ENCODE assay signal across 10 cellular contexts in the genomic region with DNA sequence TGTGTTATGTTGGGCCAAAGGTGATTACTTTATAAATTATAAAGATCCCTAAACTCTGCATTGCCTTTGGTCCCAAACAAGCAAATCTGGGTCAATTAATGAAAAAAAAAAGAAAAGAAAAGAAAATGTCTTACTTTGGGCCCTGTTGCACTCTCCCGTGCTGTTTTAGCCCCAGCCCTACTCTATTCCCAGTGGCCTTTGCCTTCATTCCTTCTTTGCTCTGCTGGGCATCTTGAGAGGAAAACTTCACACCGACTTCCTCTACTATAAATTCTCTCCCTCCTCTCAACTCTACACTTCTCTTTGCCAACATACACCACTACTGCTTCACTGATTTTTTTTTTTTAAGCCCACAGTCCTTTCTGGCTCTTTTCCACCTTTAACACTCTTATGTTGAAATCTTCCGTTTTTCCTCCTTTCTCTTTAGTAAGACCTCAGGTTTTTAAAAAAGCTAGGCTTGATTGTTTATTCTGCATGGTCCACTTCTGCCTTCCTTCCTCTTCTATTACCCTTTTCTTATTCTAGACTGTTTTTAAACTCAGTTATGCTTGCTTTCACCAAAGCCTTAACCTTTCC. TPM values are rescaled to one million over a fixed set of nuclear protein-coding genes. Genes with fewer than 3 reads are reported as not detected.
DNase-seq lines count a peak whose midpoint lies in the region; ATAC-seq and TF ChIP-seq lines count a peak whose summit lies in the region.
"Had no signal": no experiment of that assay in that cellular context is flagged by ENCODE, and none has a peak within 500 bp of the region (broad histone marks: within the 10 kb centered on the region; RNA-seq: fewer than 3 reads in every experiment).

No MANE protein-coding gene starts in this region.

- no peaks in the 10 kb centered on the region for H3K27me3 ChIP-seq in esophagus muscularis mucosa

- H3K27me3 Mint-ChIP-seq in T-helper 2 cell treated with Interferon-gamma antibody and Interleukin-4, amounts not matched to agents 5 μg/mL and 100 μg/mL, for 36 hours (ENCODE audit: low read depth) = no peaks in the 10 kb centered on the region
- no peaks in the 10 kb centered on the region for H3K27me3 Mint-ChIP-seq in stimulated activated naive CD8-positive, alpha-beta T cell treated with anti-CD3 and anti-CD28 coated beads, Interleukin-15, amount 100 ng/mL, for 72 hours

- no peaks in the 10 kb centered on the region for H3K36me3 ChIP-seq in SK-N-MC (ENCODE audit: insufficient read depth, low read length)
- H3K36me3 ChIP-seq in esophagus muscularis mucosa = peaks cover 6 to 18% (median 16%) of the 10 kb centered on the region in 4 donors

- peaks cover 11% of the 10 kb centered on the region for H3K36me3 Mint-ChIP-seq in T-helper 2 cell treated with Interferon-gamma antibody and Interleukin-4, amounts not matched to agents 5 μg/mL and 100 μg/mL, for 36 hours (ENCODE audit: low read depth)

- H3K27ac ChIP-seq in SK-N-MC (no peak overlapping the region), esophagus muscularis mucosa (replicated peaks in 1 of 4) (peak overlapping the region; percentile 86 to 92 (median 88))

- intact Hi-C loops in esophagus muscularis mucosa (cut with DNase I) = no loop called here

- TF ChIP-seq CTCF in esophagus muscularis mucosa (IDR thresholded peaks at IDR 0.05) = no peak

- TF ChIP-seq EP300 in esophagus muscularis mucosa (IDR thresholded peaks at IDR 0.05) = no peak

- H3K9me3 Mint-ChIP-seq in T-helper 2 cell treated with Interferon-gamma antibody and Interleukin-4, amounts not matched to agents 5 μg/mL and 100 μg/mL, for 36 hours = no peaks in the 10 kb centered on the region
- no peaks in the 10 kb centered on the region for H3K9me3 Mint-ChIP-seq in stimulated activated naive CD8-positive, alpha-beta T cell treated with anti-CD3 and anti-CD28 coated beads, Interleukin-15, amount 100 ng/mL, for 72 hours

- WGBS in esophagus muscularis mucosa = 51% methylated on average over 3 of the region's 3 CpGs

- H3K9ac ChIP-seq in SK-N-MC (ENCODE audit: insufficient read length) = no peak overlapping the region

- ATAC-seq in stimulated activated naive CD8-positive, alpha-beta T cell treated with anti-CD3 and anti-CD28 coated beads, Interleukin-15, amount 100 ng/mL, for 72 hours = no peak
- ATAC-seq in HG03432 (IDR thresholded peaks at IDR 0.05; ENCODE audit: unreplicated experiment) = no peak
- ATAC-seq: mucosa of descending colon had no signal

- H3K27ac Mint-ChIP-seq in T-helper 2 cell treated with Interferon-gamma antibody and Interleukin-4, amounts not matched to agents 5 μg/mL and 100 μg/mL, for 36 hours = peak overlapping the region; percentile 44
- peak overlapping the region in 1 of 2 donors; percentile 53 for H3K27ac Mint-ChIP-seq in stimulated activated naive CD8-positive, alpha-beta T cell treated with anti-CD3 and anti-CD28 coated beads, Interleukin-15, amount 100 ng/mL, for 72 hours

- H3K4me3 ChIP-seq in SK-N-MC = peak overlapping the region; percentile 86; the same call in 1 of the 2 replicates
- no peak overlapping the region for H3K4me3 ChIP-seq in esophagus muscularis mucosa
- H3K4me3 ChIP-seq: mucosa of descending colon had no signal

- H3K9me3 ChIP-seq in SK-N-MC (ENCODE audit: low read depth, low read length) (no peaks in the 10 kb centered on the region), esophagus muscularis mucosa (no peaks in the 10 kb centered on the region)
- H3K9me3 ChIP-seq: mucosa of descending colon had no signal

- peaks cover 31% of the 10 kb centered on the region for H3K4me1 Mint-ChIP-seq in T-helper 2 cell treated with Interferon-gamma antibody and Interleukin-4, amounts not matched to agents 5 μg/mL and 100 μg/mL, for 36 hours (ENCODE audit: low read depth)
- peaks cover 38% of the 10 kb centered on the region for H3K4me1 Mint-ChIP-seq in stimulated activated naive CD8-positive, alpha-beta T cell treated with anti-CD3 and anti-CD28 coated beads, Interleukin-15, amount 100 ng/mL, for 72 hours

- peaks cover 22 to 37% (median 36%) of the 10 kb centered on the region in 4 donors for H3K4me1 ChIP-seq in esophagus muscularis mucosa

- DNase-seq in T-helper 2 cell treated with Interferon-gamma antibody and Interleukin-4, amounts not matched to agents 5 μg/mL and 100 μg/mL, for 36 hours (ENCODE audit: low spot score) = no peak
- DNase-seq in T-helper 2 cell (no peak), SK-N-MC (ENCODE audit: low read depth, low spot score) (no peak), esophagus muscularis mucosa (ENCODE audit: extremely low spot score) (no peak), epidermal melanocyte (ENCODE audit: insufficient read length, low spot score) (no peak), DMS153 (lab: John Stamatoyannopoulos, UW) (no peak)
- DNase-seq in stimulated activated naive CD8-positive, alpha-beta T cell treated with anti-CD3 and anti-CD28 coated beads, Interleukin-15, amount 100 ng/mL, for 72 hours = no peak
- DNase-seq: mucosa of descending colon, NCI-H774 had no signal

- no peak for TF ChIP-seq POLR2A in esophagus muscularis mucosa (IDR thresholded peaks at IDR 0.05; ENCODE audit: low read depth)

- peak overlapping the region; percentile 72 for H3K4me3 Mint-ChIP-seq in T-helper 2 cell treated with Interferon-gamma antibody and Interleukin-4, amounts not matched to agents 5 μg/mL and 100 μg/mL, for 36 hours
- H3K4me3 Mint-ChIP-seq in stimulated activated naive CD8-positive, alpha-beta T cell treated with anti-CD3 and anti-CD28 coated beads, Interleukin-15, amount 100 ng/mL, for 72 hours = peak overlapping the region; percentile 15 to 65

RNA-seq across cellular contexts. Expression of gene MSMP, which starts 4.5 kb away (rescaled TPM):
- total RNA-seq in esophagus muscularis mucosa = 1 to 10 TPM in 1 of 4 donors, not detected in 3; 1.3 TPM

RNA-seq across cellular contexts. Expression of gene RGP1, which starts 9.5 kb away (rescaled TPM):
- 10 to 100 TPM; 22.0 to 31.8 (median 26.8) TPM for total RNA-seq in esophagus muscularis mucosa

RNA-seq across cellular contexts. Expression of gene GBA2, which starts 9.5 kb away (rescaled TPM):
- 10 to 100 TPM; 44.0 to 67.8 (median 55.5) TPM for total RNA-seq in esophagus muscularis mucosa

RNA-seq across cellular contexts. Expression of gene CREB3, which starts 26.1 kb away (rescaled TPM):
- 10 to 100 TPM; 65.6 to 97.3 (median 85.4) TPM for total RNA-seq in esophagus muscularis mucosa

RNA-seq across cellular contexts. Expression of gene TLN1, which starts 26.6 kb away (rescaled TPM):
- 1,000 to 10,000 TPM in 3 of 4 donors, 100 to 1,000 TPM in 1; 934 to 1,435 (median 1,196) TPM for total RNA-seq in esophagus muscularis mucosa
